ENCODE assay signal across 11 cellular contexts in genomic region chr2:98560256-98560771, GRCh38. TPM values are rescaled to one million over a fixed set of nuclear protein-coding genes. Genes with fewer than 3 reads are reported as not detected.
DNase-seq lines count a peak whose midpoint lies in the region; ATAC-seq and TF ChIP-seq lines count a peak whose summit lies in the region.
"Had no signal": no experiment of that assay in that cellular context is flagged by ENCODE, and none has a peak within 500 bp of the region (broad histone marks: within the 10 kb centered on the region; RNA-seq: fewer than 3 reads in every experiment).

No MANE protein-coding gene starts in this region.

- TF ChIP-seq CTCF in RWPE2 (IDR thresholded peaks at IDR 0.05; ENCODE audit: poor library complexity, severe bottlenecking) (no peak), esophagus squamous epithelium (IDR thresholded peaks at IDR 0.05) (no peak), retinal pigment epithelial cell (conservative IDR thresholded peaks at IDR 0.05; ENCODE audit: low read depth, low read length) (no peak)

- H3K9me3 ChIP-seq in RWPE2 (ENCODE audit: severe bottlenecking) (no peaks in the 10 kb centered on the region), esophagus squamous epithelium (no peaks in the 10 kb centered on the region)
- H3K9me3 ChIP-seq: pancreas, vagina had no signal

- peak; percentile 52 for DNase-seq in GM04504 (ENCODE audit: low read depth)
- no peak for DNase-seq in RWPE2 (ENCODE audit: low spot score)
- DNase-seq in esophagus squamous epithelium (lab: John Stamatoyannopoulos, UW): no peak
- peak; percentile 84 for DNase-seq in retinal pigment epithelial cell (ENCODE audit: low read depth)
- no peak for DNase-seq in NCI-H1105 (lab: John Stamatoyannopoulos, UW)
- no peak for DNase-seq in NCI-H1105 treated with DMSO at 0.1 percent for 48 hours (lab: John Stamatoyannopoulos, UW)
- no peak for DNase-seq in SIG-M5 treated with dmso at 0.1 percent for 504 hours (lab: John Stamatoyannopoulos, UW; ENCODE audit: unreplicated experiment)
- DNase-seq: cortex of kidney, pancreas had no signal

- 67 to 71% methylated on average over 4 to 5 of the region's 9 CpGs for WGBS in esophagus squamous epithelium, 2 donors

- TF ChIP-seq POLR2A in esophagus squamous epithelium (IDR thresholded peaks at IDR 0.05): no peak

- H3K4me3 ChIP-seq in RWPE2 (ENCODE audit: severe bottlenecking) (no peak overlapping the region), esophagus squamous epithelium (peak overlapping the region in 1 of 4 donors; percentile 21), retinal pigment epithelial cell (ENCODE audit: low read length) (no peak overlapping the region)
- H3K4me3 ChIP-seq: pancreas, vagina had no signal

- peak; percentile 33; the same call in 1 of the 3 replicates for ATAC-seq in RWPE2 (ENCODE audit: low read depth)
- no peak for ATAC-seq in GM18520 (IDR thresholded peaks at IDR 0.05; ENCODE audit: unreplicated experiment)
- ATAC-seq: pancreas had no signal

- H3K27me3 ChIP-seq in RWPE2 (ENCODE audit: insufficient read depth, poor library complexity, severe bottlenecking): no peaks in the 10 kb centered on the region
- no peaks in the 10 kb centered on the region for H3K27me3 ChIP-seq in esophagus squamous epithelium
- H3K27me3 ChIP-seq: pancreas, vagina had no signal

- intact Hi-C loops in esophagus squamous epithelium (cut with DNase I): no loop called here

- H3K27ac ChIP-seq in RWPE2 (ENCODE audit: poor library complexity, severe bottlenecking) (no peak overlapping the region), esophagus squamous epithelium (peak overlapping the region; percentile 61 to 82 (median 78))
- H3K27ac ChIP-seq: pancreas had no signal

- H3K36me3 ChIP-seq in RWPE2 (ENCODE audit: low read depth) (peaks cover 6% of the 10 kb centered on the region), esophagus squamous epithelium (peaks cover 2 to 46% (median 9%) of the 10 kb centered on the region in 3 donors)

- no peaks in the 10 kb centered on the region for H3K4me1 ChIP-seq in RWPE2 (ENCODE audit: insufficient read depth, poor library complexity, severe bottlenecking)
- peaks cover 11 to 50% (median 33%) of the 10 kb centered on the region in 3 donors for H3K4me1 ChIP-seq in esophagus squamous epithelium
- H3K4me1 ChIP-seq: pancreas had no signal

RNA-seq across cellular contexts. Expression of gene COA5, which starts 48.0 kb away (rescaled TPM):
- total RNA-seq in esophagus squamous epithelium: 10 to 100 TPM; 15.5 to 37.8 (median 19.4) TPM

RNA-seq across cellular contexts. Expression of gene UNC50, which starts 48.1 kb away (rescaled TPM):
- total RNA-seq in esophagus squamous epithelium: 10 to 100 TPM; 18.3 to 49.4 (median 36.3) TPM

Comparison
In these comparisons a context has a peak if more than half of its experiments do, and no peak if none do; other contexts are left out.
1. DNase-seq: peak in GM04504 (single experiment) and retinal pigment epithelial cell (single experiment); none in RWPE2 (single experiment), esophagus squamous epithelium (single experiment), NCI-H1105 (single experiment), NCI-H1105 treated with DMSO at 0.1 percent for 48 hours (single experiment) and SIG-M5 treated with dmso at 0.1 percent for 504 hours (single experiment).